In genomic region chr5:100165309-100165708, GRCh38 we compare ENCODE assay signal across 16 cellular contexts.
DNase-seq lines count a peak whose midpoint lies in the region; ATAC-seq, FAIRE-seq and TF ChIP-seq lines count a peak whose summit lies in the region.
"Had no signal": no experiment of that assay in that cellular context is flagged by ENCODE, and none has a peak within 500 bp of the region (broad histone marks: within the 10 kb centered on the region; RNA-seq: fewer than 3 reads in every experiment).

No MANE protein-coding gene starts in this region.

- no peak for TF ChIP-seq CTCF in GM20000 (IDR thresholded peaks at IDR 0.05; ENCODE audit: extremely low read depth, missing control alignments)

- intact Hi-C loops in activated naive CD4-positive, alpha-beta T cell treated with anti-CD3 and anti-CD28 coated beads for 36 hours (cut with micrococcal nuclease): no loop called here
- intact Hi-C loops in activated CD4-positive, alpha-beta T cell treated with anti-CD3 and anti-CD28 coated beads, Interleukin-2, amount 10 ng/mL, durations not matched to agents 24 days and 14 days (cut with micrococcal nuclease): no loop called here

- peaks cover 5% of the 10 kb centered on the region for H3K9me3 Mint-ChIP-seq in activated naive CD4-positive, alpha-beta T cell treated with anti-CD3 and anti-CD28 coated beads for 36 hours
- no peaks in the 10 kb centered on the region for H3K9me3 Mint-ChIP-seq in activated CD4-positive, alpha-beta T cell treated with anti-CD3 and anti-CD28 coated beads, Interleukin-2, amount 10 ng/mL, durations not matched to agents 24 days and 14 days
- H3K9me3 Mint-ChIP-seq: activated naive CD8-positive, alpha-beta T cell treated with anti-CD3 and anti-CD28 coated beads, Interleukin-2, amount 10 ng/mL, durations not matched to agents 7 days and 5 days had no signal

- H3K27me3 Mint-ChIP-seq in activated naive CD4-positive, alpha-beta T cell treated with anti-CD3 and anti-CD28 coated beads for 36 hours (ENCODE audit: low read depth): no peaks in the 10 kb centered on the region
- no peaks in the 10 kb centered on the region for H3K27me3 Mint-ChIP-seq in activated CD4-positive, alpha-beta T cell treated with anti-CD3 and anti-CD28 coated beads, Interleukin-2, amount 10 ng/mL, durations not matched to agents 24 days and 14 days
- H3K27me3 Mint-ChIP-seq: activated naive CD8-positive, alpha-beta T cell treated with anti-CD3 and anti-CD28 coated beads, Interleukin-2, amount 10 ng/mL, durations not matched to agents 7 days and 5 days; dendritic cell treated with granulocyte-macrophage colony-stimulating factor and Interleukin-4, amounts not matched to agents 40 ng/mL and 50 ng/mL, for 4 days had no signal

- H3K27ac Mint-ChIP-seq in activated naive CD4-positive, alpha-beta T cell treated with anti-CD3 and anti-CD28 coated beads for 36 hours: no peak overlapping the region
- no peak overlapping the region for H3K27ac Mint-ChIP-seq in activated CD4-positive, alpha-beta T cell treated with anti-CD3 and anti-CD28 coated beads, Interleukin-2, amount 10 ng/mL, durations not matched to agents 24 days and 14 days
- H3K27ac Mint-ChIP-seq: activated naive CD8-positive, alpha-beta T cell treated with anti-CD3 and anti-CD28 coated beads, Interleukin-2, amount 10 ng/mL, durations not matched to agents 7 days and 5 days; dendritic cell treated with granulocyte-macrophage colony-stimulating factor and Interleukin-4, amounts not matched to agents 40 ng/mL and 50 ng/mL, for 4 days had no signal

- no peaks in the 10 kb centered on the region for H3K36me3 Mint-ChIP-seq in activated naive CD4-positive, alpha-beta T cell treated with anti-CD3 and anti-CD28 coated beads for 36 hours (ENCODE audit: low read depth)
- no peaks in the 10 kb centered on the region for H3K36me3 Mint-ChIP-seq in activated CD4-positive, alpha-beta T cell treated with anti-CD3 and anti-CD28 coated beads, Interleukin-2, amount 10 ng/mL, durations not matched to agents 24 days and 14 days (ENCODE audit: low read depth)
- H3K36me3 Mint-ChIP-seq: activated naive CD8-positive, alpha-beta T cell treated with anti-CD3 and anti-CD28 coated beads, Interleukin-2, amount 10 ng/mL, durations not matched to agents 7 days and 5 days had no signal

- no peak overlapping the region for H3K4me3 Mint-ChIP-seq in activated naive CD4-positive, alpha-beta T cell treated with anti-CD3 and anti-CD28 coated beads for 36 hours
- H3K4me3 Mint-ChIP-seq in activated CD4-positive, alpha-beta T cell treated with anti-CD3 and anti-CD28 coated beads, Interleukin-2, amount 10 ng/mL, durations not matched to agents 24 days and 14 days: no peak overlapping the region
- H3K4me3 Mint-ChIP-seq: activated naive CD8-positive, alpha-beta T cell treated with anti-CD3 and anti-CD28 coated beads, Interleukin-2, amount 10 ng/mL, durations not matched to agents 7 days and 5 days; dendritic cell treated with granulocyte-macrophage colony-stimulating factor and Interleukin-4, amounts not matched to agents 40 ng/mL and 50 ng/mL, for 4 days; neural crest cell had no signal

- ATAC-seq in HG02938 (IDR thresholded peaks at IDR 0.05; ENCODE audit: unreplicated experiment) (peak; percentile 100), HG03558 (IDR thresholded peaks at IDR 0.05; ENCODE audit: extremely low read depth, unreplicated experiment) (peak; percentile 100)
- ATAC-seq: SK-N-SH treated with all-trans-retinoic acid at 6 μM for 48 hours had no signal

- CTCF ChIA-PET in activated naive CD4-positive, alpha-beta T cell treated with anti-CD3 and anti-CD28 coated beads for 36 hours (lab: Charles Lee): no interaction called here

- no peak for DNase-seq in GM18507 (ENCODE audit: extremely low spot score, insufficient read length, low read depth)
- DNase-seq in GM20000 (ENCODE audit: low spot score): peak; percentile 8
- DNase-seq in activated naive CD4-positive, alpha-beta T cell treated with anti-CD3 and anti-CD28 coated beads for 36 hours: no peak
- no peak for DNase-seq in retina
- DNase-seq in NOMO-1 treated with dmso at 0.1 percent for 144 hours (lab: John Stamatoyannopoulos, UW; ENCODE audit: unreplicated experiment): no peak
- DNase-seq in activated CD4-positive, alpha-beta T cell treated with anti-CD3 and anti-CD28 coated beads, Interleukin-2, amount 10 ng/mL, durations not matched to agents 24 days and 14 days: no peak
- DNase-seq: activated CD4-positive, alpha-beta T cell treated with anti-CD3 and anti-CD28 coated beads, Interleukin-2, amount 50 U/mL, for 1 hour; activated naive CD8-positive, alpha-beta T cell treated with anti-CD3 and anti-CD28 coated beads, Interleukin-2, amount 10 ng/mL, durations not matched to agents 7 days and 5 days; AML-193; NCI-H524; stimulated activated CD4-positive, alpha-beta T cell treated with anti-CD3 and anti-CD28 coated beads, Interleukin-12 subunit alpha, Interleukin-12 subunit beta, amount 100 ng/mL, for 4 hours had no signal

- H3K4me1 Mint-ChIP-seq in activated naive CD4-positive, alpha-beta T cell treated with anti-CD3 and anti-CD28 coated beads for 36 hours (ENCODE audit: low read depth): no peaks in the 10 kb centered on the region
- no peaks in the 10 kb centered on the region for H3K4me1 Mint-ChIP-seq in activated CD4-positive, alpha-beta T cell treated with anti-CD3 and anti-CD28 coated beads, Interleukin-2, amount 10 ng/mL, durations not matched to agents 24 days and 14 days
- H3K4me1 Mint-ChIP-seq: activated naive CD8-positive, alpha-beta T cell treated with anti-CD3 and anti-CD28 coated beads, Interleukin-2, amount 10 ng/mL, durations not matched to agents 7 days and 5 days; neural crest cell had no signal

- FAIRE-seq in GM18507 (lab: Jason Lieb, UNC): peak; percentile 81
